In genomic region chr1:54200519-54200997, GRCh38 we compare ENCODE assay signal across 8 cellular contexts. TPM values are rescaled to one million over a fixed set of nuclear protein-coding genes. Genes with fewer than 3 reads are reported as not detected.
DNase-seq lines count a peak whose midpoint lies in the region; ATAC-seq and TF ChIP-seq lines count a peak whose summit lies in the region.

No MANE protein-coding gene starts in this region.

- H3K79me2 ChIP-seq in parathyroid adenoma, result peaks cover 12% of the 10 kb centered on the region

- TF ChIP-seq CTCF in AG09309 (IDR thresholded peaks at IDR 0.05; ENCODE audit: control insufficient read depth, insufficient read depth, low read depth, low read length, missing control alignments) (no peak), Panc1 (IDR thresholded peaks at IDR 0.05) (no peak), esophagus squamous epithelium (IDR thresholded peaks at IDR 0.05) (no peak), parathyroid adenoma (IDR thresholded peaks at IDR 0.05) (no peak)

- TF ChIP-seq POLR2A in esophagus squamous epithelium (IDR thresholded peaks at IDR 0.05), result no peak

- peak; percentile 13 for ATAC-seq in GM21528 (IDR thresholded peaks at IDR 0.05; ENCODE audit: low FRiP score, unreplicated experiment)
- peak; percentile 6 for ATAC-seq in Panc1

- intact Hi-C loops in Panc1 (cut with micrococcal nuclease; ENCODE audit: unreplicated experiment) (no loop called here), esophagus squamous epithelium (cut with DNase I) (no loop called here)

- peaks cover 9% of the 10 kb centered on the region for H3K4me1 ChIP-seq in Panc1 (ENCODE audit: control insufficient read depth, insufficient read depth, low read length)
- peaks cover 18 to 40% (median 19%) of the 10 kb centered on the region in 3 donors for H3K4me1 ChIP-seq in esophagus squamous epithelium
- peaks cover 5% of the 10 kb centered on the region for H3K4me1 ChIP-seq in parathyroid adenoma

- in situ Hi-C loops in Panc1 (cut with HindIII; ENCODE audit: low pct_unique_long_range_greater_than_20kb, low sequenced_read_pairs), result no loop called here

- WGBS in esophagus squamous epithelium, 2 donors, result 0% methylated on average over 1 to 4 of the region's 15 CpGs

- DNase-seq in AG09309 (ENCODE audit: low read depth) (no peak), Panc1 (ENCODE audit: low read depth, low spot score) (no peak), esophagus squamous epithelium (lab: John Stamatoyannopoulos, UW) (no peak), NCI-H1694 treated with DMSO at 0.1 percent for 48 hours (lab: John Stamatoyannopoulos, UW) (no peak), activated gamma-delta T cell treated with Interleukin-2 at 50 U/mL for 16 hours (no peak), OCI-M2 (lab: John Stamatoyannopoulos, UW; ENCODE audit: unreplicated experiment) (no peak)

- peak overlapping the region; percentile 95 for H3K27ac ChIP-seq in Panc1 (ENCODE audit: low read length)
- peak overlapping the region; percentile 82 to 93 (median 84) for H3K27ac ChIP-seq in esophagus squamous epithelium
- peak overlapping the region; percentile 49 for H3K27ac ChIP-seq in parathyroid adenoma

- peak overlapping the region; percentile 93 for H2AFZ ChIP-seq in parathyroid adenoma

- POLR2A ChIA-PET in Panc1 (lab: Charles Lee), result no interaction called here

- no peaks in the 10 kb centered on the region for H3K27me3 ChIP-seq in Panc1 (ENCODE audit: control insufficient read depth, insufficient read depth, low read length)
- H3K27me3 ChIP-seq in esophagus squamous epithelium, result no peaks in the 10 kb centered on the region
- no peaks in the 10 kb centered on the region for H3K27me3 ChIP-seq in parathyroid adenoma (ENCODE audit: control insufficient read depth, insufficient read depth, low read length)

- TSS peak; percentile 88 for BruUV-seq in Panc1 (replicated peaks; lab: Mats Ljungman, UMichigan)

- CTCF ChIA-PET in Panc1 (lab: Charles Lee), result no interaction called here

- H3K9me3 ChIP-seq in Panc1 (ENCODE audit: control insufficient read depth, insufficient read depth, low read depth, low read length), result no peaks in the 10 kb centered on the region
- no peaks in the 10 kb centered on the region for H3K9me3 ChIP-seq in esophagus squamous epithelium
- no peaks in the 10 kb centered on the region for H3K9me3 ChIP-seq in parathyroid adenoma (ENCODE audit: control insufficient read depth, low read length)

- peak overlapping the region; percentile 80 for H3K9ac ChIP-seq in parathyroid adenoma

- H3K4me3 ChIP-seq in AG09309 (ENCODE audit: control insufficient read depth, low read depth, low read length) (peak overlapping the region; percentile 93), Panc1 (ENCODE audit: low read depth in 2 of 2, low read length in 2 of 2) (peak overlapping the region; percentile 91 to 93), esophagus squamous epithelium (peak overlapping the region; percentile 59 to 100 (median 87)), parathyroid adenoma (ENCODE audit: low read depth, low read length) (peak overlapping the region; percentile 89)

- H3K36me3 ChIP-seq in Panc1 (ENCODE audit: control insufficient read depth, insufficient read depth, low read length) (peaks cover 2% of the 10 kb centered on the region), esophagus squamous epithelium (peaks cover 5 to 43% (median 10%) of the 10 kb centered on the region in 3 donors), parathyroid adenoma (ENCODE audit: control insufficient read depth, insufficient read depth, low read length) (no peaks in the 10 kb centered on the region)

- H3K4me2 ChIP-seq in parathyroid adenoma (ENCODE audit: low read length), result peak overlapping the region; percentile 77

RNA-seq across cellular contexts. Expression of gene MRPL37, which starts 0.6 kb away (rescaled TPM):
- total RNA-seq in Panc1 (2021; ENCODE audit: unreplicated experiment) (138 TPM), esophagus squamous epithelium (100 to 1,000 TPM in 1 of 4 donors, 10 to 100 TPM in 3; 63.1 to 101 (median 79.3) TPM)
- polyA plus RNA-seq in Panc1 (2012; ENCODE audit: insufficient read length), result 106 TPM

RNA-seq across cellular contexts. Expression of gene CYB5RL, which starts 0.7 kb away (rescaled TPM):
- total RNA-seq in Panc1 (2021; ENCODE audit: unreplicated experiment), result 19.4 TPM
- polyA plus RNA-seq in Panc1 (2012; ENCODE audit: insufficient read length), result 10.6 TPM
- 1 to 10 TPM; 2.2 to 4.7 (median 3.0) TPM for total RNA-seq in esophagus squamous epithelium

RNA-seq across cellular contexts. Expression of gene CDCP2, which starts 47.8 kb away (rescaled TPM):
- total RNA-seq in Panc1 (2021; ENCODE audit: unreplicated experiment), result not detected
- polyA plus RNA-seq in Panc1 (2012; ENCODE audit: insufficient read length), result not detected
- total RNA-seq in esophagus squamous epithelium, result under 1 TPM in 1 of 4 donors, not detected in 3; 0.19 TPM
